20 cellular contexts compared by ENCODE assay signal in the genomic region with DNA sequence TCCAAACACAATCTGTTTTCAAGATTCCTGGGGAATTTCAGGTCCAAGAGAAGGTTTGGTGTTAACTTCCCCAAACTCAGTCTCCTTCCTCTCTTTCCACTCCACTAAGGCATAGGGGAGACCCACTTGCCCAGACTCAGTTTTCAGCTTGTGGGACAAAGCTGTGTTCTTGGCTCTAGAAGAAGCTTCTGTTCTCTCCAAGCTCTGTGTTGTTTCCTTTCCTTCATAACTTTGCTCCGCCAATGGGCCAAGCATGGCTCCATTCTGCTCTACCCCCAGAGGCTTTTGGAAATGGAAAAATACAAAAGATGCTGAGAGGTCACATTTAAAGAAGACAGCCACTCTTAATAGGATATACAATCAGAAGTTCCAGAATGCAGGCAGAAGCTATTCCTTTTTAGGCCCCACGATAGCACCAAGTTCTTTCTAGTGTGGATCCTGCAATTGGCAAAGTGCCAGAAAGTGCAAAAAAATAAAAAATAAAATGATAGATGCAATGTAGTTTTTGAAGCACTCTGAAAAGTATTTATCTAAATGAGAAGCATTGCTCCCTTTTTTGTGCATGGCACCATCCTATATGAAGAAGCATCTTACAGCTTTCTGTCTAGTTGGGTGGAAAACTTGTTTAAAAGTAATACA.
A peak's percentile ranks its signal among the peaks of the same experiment; 100 is the strongest.
DNase-seq lines count a peak whose midpoint lies in the region; ATAC-seq, FAIRE-seq and TF ChIP-seq lines count a peak whose summit lies in the region.
"Had no signal": no experiment of that assay in that cellular context is flagged by ENCODE, and none has a peak within 500 bp of the region (broad histone marks: within the 10 kb centered on the region; RNA-seq: fewer than 3 reads in every experiment).

No MANE protein-coding gene starts in this region.

- no peaks in the 10 kb centered on the region for H3K4me1 Mint-ChIP-seq in GM23338
- H3K4me1 Mint-ChIP-seq in osteocyte (ENCODE audit: unreplicated experiment), result peaks cover 1% of the 10 kb centered on the region

- no peaks in the 10 kb centered on the region for H3K9me3 ChIP-seq in left ventricle myocardium inferior (replicated peaks)
- H3K9me3 ChIP-seq in right atrium auricular region, result no peaks in the 10 kb centered on the region
- no peaks in the 10 kb centered on the region for H3K9me3 ChIP-seq in K562 (replicated peaks; ENCODE audit: control insufficient read depth, insufficient read depth, low read depth, low read length)
- no peaks in the 10 kb centered on the region for H3K9me3 ChIP-seq in vagina
- H3K9me3 ChIP-seq: BE2C, Caco-2, HAP-1 had no signal

- H3K27ac Mint-ChIP-seq in GM23338 (no peak overlapping the region), osteocyte (ENCODE audit: unreplicated experiment) (no peak overlapping the region)
- H3K27ac Mint-ChIP-seq: CD4-positive, alpha-beta T cell had no signal

- intact Hi-C loops in left ventricle myocardium inferior (cut with micrococcal nuclease) (no loop called here), K562 (cut with micrococcal nuclease) (no loop called here), vagina (cut with DNase I) (no loop called here)

- H4K20me1 ChIP-seq in GM23338 (replicated peaks; ENCODE audit: insufficient read depth) (no peaks in the 10 kb centered on the region), K562 (replicated peaks; ENCODE audit: control insufficient read depth, insufficient read depth, low read length) (no peaks in the 10 kb centered on the region)

- H3K36me3 ChIP-seq in left ventricle myocardium inferior (no peaks in the 10 kb centered on the region), right atrium auricular region (no peaks in the 10 kb centered on the region), GM23338 (ENCODE audit: insufficient read depth) (no peaks in the 10 kb centered on the region), K562 (ENCODE audit: control insufficient read depth, insufficient read depth, low read length) (no peaks in the 10 kb centered on the region), vagina (no peaks in the 10 kb centered on the region)
- H3K36me3 ChIP-seq: BE2C, HAP-1 had no signal

- H2AFZ ChIP-seq in GM23338, result 0 out of 2 replicates have a peak overlapping the region, but pooled peaks have one; percentile 9
- H2AFZ ChIP-seq in K562 (ENCODE audit: low read depth, low read length), result no peak overlapping the region

- CTCF ChIA-PET in K562 (lab: Yijun Ruan, JAX; ENCODE audit: low intra/inter-chr PET ratio), result no interaction called here

- peak overlapping the region; percentile 20 for H3K27ac ChIP-seq in left ventricle myocardium inferior (replicated peaks)
- H3K27ac ChIP-seq in right atrium auricular region, result no peak overlapping the region
- no peak overlapping the region for H3K27ac ChIP-seq in GM23338 (ENCODE audit: low read depth)
- no peak overlapping the region for H3K27ac ChIP-seq in K562 (ENCODE audit: extremely low read depth, low read depth, low read length)
- peak overlapping the region; percentile 7 for H3K27ac ChIP-seq in vagina
- H3K27ac ChIP-seq: C4-2B had no signal

- no peaks in the 10 kb centered on the region for H3F3A ChIP-seq in GM23338 (replicated peaks; ENCODE audit: low read depth)

- H3K36me3 Mint-ChIP-seq in GM23338 (ENCODE audit: low read depth) (no peaks in the 10 kb centered on the region), osteocyte (ENCODE audit: unreplicated experiment) (no peaks in the 10 kb centered on the region)

- H3K9me3 Mint-ChIP-seq in GM23338, result no peaks in the 10 kb centered on the region
- H3K9me3 Mint-ChIP-seq in osteocyte (ENCODE audit: unreplicated experiment), result no peaks in the 10 kb centered on the region
- H3K9me3 Mint-ChIP-seq: CD4-positive, alpha-beta T cell had no signal

- H3K27me3 ChIP-seq in left ventricle myocardium inferior (ENCODE audit: low read depth) (no peaks in the 10 kb centered on the region), right atrium auricular region (no peaks in the 10 kb centered on the region), GM23338 (ENCODE audit: insufficient read depth) (no peaks in the 10 kb centered on the region), K562 (ENCODE audit: control insufficient read depth in 2 of 2, insufficient read depth in 2 of 2, low read length in 2 of 2) (no peaks in the 10 kb centered on the region), vagina (no peaks in the 10 kb centered on the region)
- H3K27me3 ChIP-seq: BE2C had no signal

- POLR2A ChIA-PET in K562 (lab: Yijun Ruan, JAX), result interaction anchor here (0.6 kb wide), 1 partner anchor 682 kb away, joined by 3 read pairs; no protein-coding TSS in a partner anchor

- H3K27me3 Mint-ChIP-seq in GM23338 (ENCODE audit: insufficient read depth, low read depth, poor library complexity) (peaks cover 2% of the 10 kb centered on the region), osteocyte (ENCODE audit: unreplicated experiment) (no peaks in the 10 kb centered on the region)
- H3K27me3 Mint-ChIP-seq: CD4-positive, alpha-beta T cell had no signal

- H3K79me2 ChIP-seq in GM23338 (replicated peaks; ENCODE audit: insufficient read depth) (no peaks in the 10 kb centered on the region), K562 (ENCODE audit: control insufficient read depth, insufficient read depth, low read length) (no peaks in the 10 kb centered on the region)

- in situ Hi-C loops in K562 (cut with MboI), result no loop called here

- TF ChIP-seq CTCF in left ventricle myocardium inferior (IDR thresholded peaks at IDR 0.05; ENCODE audit: borderline replicate concordance) (no peak), right atrium auricular region (IDR thresholded peaks at IDR 0.05) (no peak), GM23338 (conservative IDR thresholded peaks at IDR 0.05; ENCODE audit: low read depth in 2 of 2) (no peak), K562 (IDR thresholded peaks at IDR 0.05 in 2 of 3, conservative IDR thresholded peaks at IDR 0.05 in 1 of 3; ENCODE audit: insufficient read depth in 2 of 3, low read depth in 1 of 3, low read length in 3 of 3) (no peak), vagina (IDR thresholded peaks at IDR 0.05) (no peak), osteocyte (IDR thresholded peaks at IDR 0.05) (no peak)

- BruUV-seq in K562 (replicated peaks; lab: Mats Ljungman, UMichigan), result no TSS peak

- TF ChIP-seq POLR2A in K562 (conservative IDR thresholded peaks at IDR 0.05) (no peak), vagina (IDR thresholded peaks at IDR 0.05) (no peak)

- no peak for TF ChIP-seq RAD21 in K562 (CRISPR knock-in tag; conservative IDR thresholded peaks at IDR 0.05 in 1 of 2, IDR thresholded peaks at IDR 0.05 in 1 of 2)

- ATAC-seq in GM23338, result no peak
- ATAC-seq in K562, result no peak

- peaks cover 11% of the 10 kb centered on the region for H3K4me1 ChIP-seq in left ventricle myocardium inferior
- no peaks in the 10 kb centered on the region for H3K4me1 ChIP-seq in right atrium auricular region
- H3K4me1 ChIP-seq in GM23338 (ENCODE audit: insufficient read depth), result no peaks in the 10 kb centered on the region
- H3K4me1 ChIP-seq in K562 (replicated peaks in 1 of 2; ENCODE audit: control insufficient read depth in 2 of 2, insufficient read depth in 2 of 2, low read length in 2 of 2), result no peaks in the 10 kb centered on the region
- peaks cover 15% of the 10 kb centered on the region for H3K4me1 ChIP-seq in vagina
- H3K4me1 ChIP-seq: BE2C, Caco-2, HAP-1 had no signal

- 0% methylated on average over 2 of the region's 2 CpGs for WGBS in K562 (ENCODE audit: insufficient coverage, low coverage, missing lambda C conversion rate)

- no peak overlapping the region for H3K4me2 ChIP-seq in GM23338
- no peak overlapping the region for H3K4me2 ChIP-seq in K562 (ENCODE audit: insufficient read depth, low read length)

- no peaks in the 10 kb centered on the region for H3K9me2 ChIP-seq in GM23338 (ENCODE audit: insufficient read depth)

- no peak for TF ChIP-seq EP300 in K562 (IDR thresholded peaks at IDR 0.05; ENCODE audit: low read length)

- DNase-seq in left ventricle myocardium inferior, result no peak
- no peak for DNase-seq in right atrium auricular region (ENCODE audit: low spot score)
- DNase-seq in GM23338 (ENCODE audit: low spot score), result no peak
- DNase-seq in K562 (ENCODE audit: extremely low read depth in 1 of 4, low spot score in 3 of 4), result no peak
- no peak for DNase-seq in vagina (ENCODE audit: extremely low spot score in 2 of 2)
- DNase-seq in 8988T, result no peak
- no peak for DNase-seq in osteocyte (ENCODE audit: extremely low spot score, unreplicated experiment)
- DNase-seq: ACHN; BE2C; Caco-2; CD4-positive, alpha-beta T cell; DMS153; DMS79; GDM1 had no signal

- H3K4me3 Mint-ChIP-seq in GM23338 (no peak overlapping the region), osteocyte (ENCODE audit: unreplicated experiment) (no peak overlapping the region)
- H3K4me3 Mint-ChIP-seq: CD4-positive, alpha-beta T cell had no signal

- no peaks in the 10 kb centered on the region for H3K9me1 ChIP-seq in K562 (ENCODE audit: control insufficient read depth, insufficient read depth, low read length)

- no peak for FAIRE-seq in K562 (lab: Jason Lieb, UNC)
- FAIRE-seq: A204.1, GM12892, GM18507, H1 had no signal

- no peak overlapping the region for H3K4me3 ChIP-seq in left ventricle myocardium inferior
- H3K4me3 ChIP-seq in right atrium auricular region, result no peak overlapping the region
- H3K4me3 ChIP-seq in GM23338, result no peak overlapping the region
- H3K4me3 ChIP-seq in K562, result no peak overlapping the region
- no peak overlapping the region for H3K4me3 ChIP-seq in vagina
- H3K4me3 ChIP-seq: HAP-1 had no signal

- no peak overlapping the region for H3K9ac ChIP-seq in K562 (ENCODE audit: insufficient read depth in 1 of 2, low read depth in 2 of 2, low read length in 2 of 2)

TF ChIP-seq in GM23338, 12 proteins besides CTCF, POLR2A, EP300 and RAD21 (continues in another document):
- TF ChIP-seq EZH2 (IDR thresholded peaks at IDR 0.05; ENCODE audit: low read depth, unreplicated experiment) (no peak), POLR2AphosphoS5 (IDR thresholded peaks at IDR 0.05; ENCODE audit: low read depth) (no peak), EZH2phosphoT487 (IDR thresholded peaks at IDR 0.05; ENCODE audit: unreplicated experiment) (no peak)

TF ChIP-seq in K562, 482 proteins besides CTCF, POLR2A, EP300 and RAD21:
- no peak for TF ChIP-seq MXI1 (IDR thresholded peaks at IDR 0.05; ENCODE audit: low read depth, low read length)
- TF ChIP-seq NFIC (IDR thresholded peaks at IDR 0.05), result peak; percentile 92
- TF ChIP-seq ASH1L (IDR thresholded peaks at IDR 0.05; ENCODE audit: borderline replicate concordance, low read depth, partially characterized antibody), result no peak
- no peak for TF ChIP-seq SNRNP70 (optimal IDR thresholded peaks at IDR 0.05; ENCODE audit: low read depth, low read length)
- peak; percentile 89 for TF ChIP-seq NFIX (CRISPR knock-in tag; IDR thresholded peaks at IDR 0.05; ENCODE audit: low read depth)
TF ChIP-seq in K562: peak in this region for 2.

Comparison
In these comparisons a context has a peak if more than half of its experiments do, and no peak if none do; other contexts are left out.
1. H3K27ac ChIP-seq: peak in left ventricle myocardium inferior (single experiment) and vagina (single experiment); none in right atrium auricular region (0 of 2), GM23338 (single experiment) and K562 (single experiment).